In the genomic region with DNA sequence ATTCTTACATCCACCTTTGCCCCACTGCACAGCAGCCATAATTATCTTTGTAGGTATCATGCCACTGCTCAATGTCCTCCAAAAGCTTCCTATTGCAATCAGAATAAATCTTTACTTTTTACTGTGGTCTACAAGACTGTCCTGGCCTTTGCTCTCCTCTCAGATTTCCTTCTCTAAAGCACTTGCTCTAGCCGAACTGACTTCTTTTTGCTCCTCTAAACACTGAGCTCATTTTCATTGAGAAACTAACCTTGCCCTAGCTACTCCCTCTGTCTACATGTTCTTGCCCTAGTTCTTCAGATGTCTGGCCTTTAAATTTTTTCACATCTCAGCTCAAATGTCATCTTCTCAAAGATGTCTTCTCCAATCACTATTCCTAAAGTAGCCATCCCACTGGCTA, we compare ENCODE assay signal across 14 cellular contexts.
DNase-seq lines count a peak whose midpoint lies in the region; ATAC-seq and TF ChIP-seq lines count a peak whose summit lies in the region.
"Had no signal": no experiment of that assay in that cellular context is flagged by ENCODE, and none has a peak within 500 bp of the region (broad histone marks: within the 10 kb centered on the region; RNA-seq: fewer than 3 reads in every experiment).

No MANE protein-coding gene starts in this region.

- no peaks in the 10 kb centered on the region for H3K27me3 Mint-ChIP-seq in stimulated activated naive B cell treated with anti-CD40 and anti-IgM and Interleukin-4, amounts not matched to agents 10 μg/mL and 1 μg/mL and 100 μg/mL, for 72 hours
- no peaks in the 10 kb centered on the region for H3K27me3 Mint-ChIP-seq in Calu3 (ENCODE audit: unreplicated experiment)
- H3K27me3 Mint-ChIP-seq in CD8-positive, alpha-beta T cell (ENCODE audit: low read depth), result no peaks in the 10 kb centered on the region
- H3K27me3 Mint-ChIP-seq: naive thymus-derived CD8-positive, alpha-beta T cell had no signal

- peaks cover 13 to 20% of the 10 kb centered on the region in 2 donors for H3K4me1 Mint-ChIP-seq in stimulated activated naive B cell treated with anti-CD40 and anti-IgM and Interleukin-4, amounts not matched to agents 10 μg/mL and 1 μg/mL and 100 μg/mL, for 72 hours
- no peaks in the 10 kb centered on the region for H3K4me1 Mint-ChIP-seq in Calu3 (ENCODE audit: low read depth, unreplicated experiment)
- no peaks in the 10 kb centered on the region for H3K4me1 Mint-ChIP-seq in CD8-positive, alpha-beta T cell (ENCODE audit: low read depth)

- no peaks in the 10 kb centered on the region for H3K4me1 ChIP-seq in psoas muscle
- no peaks in the 10 kb centered on the region for H3K4me1 ChIP-seq in CD8-positive, alpha-beta T cell (ENCODE audit: insufficient read depth, low read length)

- no peak for DNase-seq in stimulated activated naive B cell treated with anti-CD40 and anti-IgM and Interleukin-4, amounts not matched to agents 10 μg/mL and 1 μg/mL and 100 μg/mL, for 72 hours
- DNase-seq in psoas muscle (no peak), Calu3 (no peak)
- DNase-seq in CD8-positive, alpha-beta T cell, result no peak
- DNase-seq: activated CD4-positive, alpha-beta T cell treated with anti-CD3 and anti-CD28 coated beads, Interleukin-2, amount 50 U/mL, for 4 hours; naive thymus-derived CD8-positive, alpha-beta T cell; NCI-H146; NK-92 treated with Interleukin-12 subunit alpha and Interleukin-12 subunit beta, amount 100 ng/mL, for 24 hours; small intestine had no signal

- no TSS peak for BruUV-seq in Calu3 (replicated peaks; lab: Mats Ljungman, UMichigan)

- TF ChIP-seq CTCF in psoas muscle (IDR thresholded peaks at IDR 0.05), result no peak
- TF ChIP-seq CTCF in Calu3 (IDR thresholded peaks at IDR 0.05; ENCODE audit: unreplicated experiment), result no peak
- no peak for TF ChIP-seq CTCF in CD8-positive, alpha-beta T cell (IDR thresholded peaks at IDR 0.05)

- WGBS in psoas muscle, 3 donors, result 83 to 93% (median 83%) methylated on average over 1 of the region's 1 CpG

- H3K27ac ChIP-seq in psoas muscle, result no peak overlapping the region
- no peak overlapping the region for H3K27ac ChIP-seq in CD8-positive, alpha-beta T cell (ENCODE audit: low read depth, low read length)

- H3K9me3 Mint-ChIP-seq in stimulated activated naive B cell treated with anti-CD40 and anti-IgM and Interleukin-4, amounts not matched to agents 10 μg/mL and 1 μg/mL and 100 μg/mL, for 72 hours, result no peaks in the 10 kb centered on the region
- H3K9me3 Mint-ChIP-seq in Calu3 (ENCODE audit: low read depth, unreplicated experiment), result no peaks in the 10 kb centered on the region
- no peaks in the 10 kb centered on the region for H3K9me3 Mint-ChIP-seq in CD8-positive, alpha-beta T cell
- H3K9me3 Mint-ChIP-seq: activated naive CD4-positive, alpha-beta T cell treated with anti-CD3 and anti-CD28 coated beads, Interleukin-2, amount 50 U/mL, for 72 hours; naive thymus-derived CD8-positive, alpha-beta T cell had no signal

- POLR2A ChIA-PET in CD8-positive, alpha-beta T cell (lab: Charles Lee), result no interaction called here

- peaks cover 0 to 35% of the 10 kb centered on the region in 2 donors for H3K36me3 ChIP-seq in psoas muscle (ENCODE audit: insufficient read depth in 1 of 2, low read depth in 1 of 2)
- no peaks in the 10 kb centered on the region for H3K36me3 ChIP-seq in CD8-positive, alpha-beta T cell (ENCODE audit: insufficient read depth, low read length)

- no peaks in the 10 kb centered on the region for H3K27me3 ChIP-seq in psoas muscle (ENCODE audit: insufficient read depth in 3 of 3, low read length in 2 of 3)
- no peaks in the 10 kb centered on the region for H3K27me3 ChIP-seq in CD8-positive, alpha-beta T cell (ENCODE audit: insufficient read depth, low read length)

- no peaks in the 10 kb centered on the region for H3K9me3 ChIP-seq in psoas muscle
- no peaks in the 10 kb centered on the region for H3K9me3 ChIP-seq in CD8-positive, alpha-beta T cell (ENCODE audit: low read length)

- no peak overlapping the region for H3K4me3 ChIP-seq in psoas muscle
- no peak overlapping the region for H3K4me3 ChIP-seq in CD8-positive, alpha-beta T cell (ENCODE audit: low read depth, low read length)

- no peak overlapping the region for H3K27ac Mint-ChIP-seq in stimulated activated naive B cell treated with anti-CD40 and anti-IgM and Interleukin-4, amounts not matched to agents 10 μg/mL and 1 μg/mL and 100 μg/mL, for 72 hours
- H3K27ac Mint-ChIP-seq in Calu3 (ENCODE audit: unreplicated experiment), result no peak overlapping the region
- no peak overlapping the region for H3K27ac Mint-ChIP-seq in CD8-positive, alpha-beta T cell
- H3K27ac Mint-ChIP-seq: activated naive CD4-positive, alpha-beta T cell treated with anti-CD3 and anti-CD28 coated beads, Interleukin-2, amount 50 U/mL, for 72 hours; naive thymus-derived CD8-positive, alpha-beta T cell had no signal

- CTCF ChIA-PET in Calu3 (lab: Charles Lee), result no interaction called here
- CTCF ChIA-PET in CD8-positive, alpha-beta T cell (lab: Charles Lee), result no interaction called here

- H3K36me3 Mint-ChIP-seq in stimulated activated naive B cell treated with anti-CD40 and anti-IgM and Interleukin-4, amounts not matched to agents 10 μg/mL and 1 μg/mL and 100 μg/mL, for 72 hours, result peaks cover 12 to 29% of the 10 kb centered on the region in 2 donors
- H3K36me3 Mint-ChIP-seq in Calu3 (ENCODE audit: insufficient read depth, unreplicated experiment), result no peaks in the 10 kb centered on the region
- peaks cover 32% of the 10 kb centered on the region for H3K36me3 Mint-ChIP-seq in CD8-positive, alpha-beta T cell
- H3K36me3 Mint-ChIP-seq: activated naive CD4-positive, alpha-beta T cell treated with anti-CD3 and anti-CD28 coated beads, Interleukin-2, amount 50 U/mL, for 72 hours had no signal

- H3K4me3 Mint-ChIP-seq in stimulated activated naive B cell treated with anti-CD40 and anti-IgM and Interleukin-4, amounts not matched to agents 10 μg/mL and 1 μg/mL and 100 μg/mL, for 72 hours, result no peak overlapping the region
- no peak overlapping the region for H3K4me3 Mint-ChIP-seq in Calu3 (ENCODE audit: low read depth, unreplicated experiment)
- H3K4me3 Mint-ChIP-seq in CD8-positive, alpha-beta T cell, result no peak overlapping the region
- H3K4me3 Mint-ChIP-seq: naive thymus-derived CD8-positive, alpha-beta T cell had no signal

- intact Hi-C loops in psoas muscle (cut with DNase I), result loop anchor here in 1 of 2 donors (10.0 kb wide), 1 partner anchor 75 kb away; no protein-coding TSS in a partner anchor
- intact Hi-C loops in Calu3 (cut with micrococcal nuclease; ENCODE audit: unreplicated experiment), result no loop called here
- intact Hi-C loops in CD8-positive, alpha-beta T cell (cut with DNase I, micrococcal nuclease), result no loop called here

- ATAC-seq in GM19328 (IDR thresholded peaks at IDR 0.05; ENCODE audit: unreplicated experiment) (peak; percentile 34), HG02623 (IDR thresholded peaks at IDR 0.05; ENCODE audit: unreplicated experiment) (peak; percentile 36), HG03280 (IDR thresholded peaks at IDR 0.05; ENCODE audit: unreplicated experiment) (peak; percentile 34), psoas muscle (no peak)
- peak; percentile 39 to 54 for ATAC-seq in stimulated activated naive B cell treated with anti-CD40 and anti-IgM and Interleukin-4, amounts not matched to agents 10 μg/mL and 1 μg/mL and 100 μg/mL, for 72 hours (replicated peaks)
- no peak for ATAC-seq in CD8-positive, alpha-beta T cell
- ATAC-seq: activated naive CD4-positive, alpha-beta T cell treated with anti-CD3 and anti-CD28 coated beads, Interleukin-2, amount 50 U/mL, for 72 hours; HepG2; naive thymus-derived CD8-positive, alpha-beta T cell had no signal

Comparison
In these comparisons a context has a peak if more than half of its experiments do, and no peak if none do; other contexts are left out.
1. ATAC-seq: peak in GM19328 (single experiment), HG02623 (single experiment), HG03280 (single experiment) and stimulated activated naive B cell treated with anti-CD40 and anti-IgM and Interleukin-4, amounts not matched to agents 10 μg/mL and 1 μg/mL and 100 μg/mL, for 72 hours (2 of 2); none in psoas muscle (0 of 4) and CD8-positive, alpha-beta T cell (single experiment).